ENCODE assay signal across 9 cellular contexts in genomic region chr10:74056081-74056818, GRCh38. TPM values are rescaled to one million over a fixed set of nuclear protein-coding genes. Genes with fewer than 3 reads are reported as not detected.
DNase-seq lines count a peak whose midpoint lies in the region; ATAC-seq and TF ChIP-seq lines count a peak whose summit lies in the region.
"Had no signal": no experiment of that assay in that cellular context is flagged by ENCODE, and none has a peak within 500 bp of the region (broad histone marks: within the 10 kb centered on the region; RNA-seq: fewer than 3 reads in every experiment).

No MANE protein-coding gene starts in this region.

- no peaks in the 10 kb centered on the region for H3K36me3 Mint-ChIP-seq in activated T-cell treated with anti-CD3 and anti-CD28 coated beads, Interleukin-2, amount 50 U/mL, for 72 hours (ENCODE audit: insufficient read depth in 2 of 2)

- H3K27ac ChIP-seq in RWPE1: no peak overlapping the region

- H3K27me3 Mint-ChIP-seq in activated T-cell treated with anti-CD3 and anti-CD28 coated beads, Interleukin-2, amount 50 U/mL, for 72 hours (ENCODE audit: low read depth): no peaks in the 10 kb centered on the region

- H3K9me3 Mint-ChIP-seq in activated T-cell treated with anti-CD3 and anti-CD28 coated beads, Interleukin-2, amount 50 U/mL, for 72 hours: no peaks in the 10 kb centered on the region

- POLR2A ChIA-PET in RWPE1 (lab: Yijun Ruan, JAX; ENCODE audit: low non-redundant PET): no interaction called here

- peak; percentile 19 to 24 for DNase-seq in activated T-cell treated with anti-CD3 and anti-CD28 coated beads, Interleukin-2, amount 50 U/mL, for 72 hours
- no peak for DNase-seq in activated T-cell treated with anti-CD3 and anti-CD28 coated beads for 4 hours
- peak; percentile 77 for DNase-seq in RWPE1 (ENCODE audit: low spot score)
- DNase-seq in fibroblast of mammary gland (ENCODE audit: low read depth): peak; percentile 59
- no peak for DNase-seq in stimulated activated naive CD8-positive, alpha-beta T cell treated with anti-CD3 and anti-CD28 coated beads, Interleukin-15, Interleukin-2, amounts not matched to agents 100 U/mL and 50 U/mL, for 24 hours
- no peak for DNase-seq in cerebellum (ENCODE audit: low spot score)
- no peak for DNase-seq in putamen (ENCODE audit: low spot score)

- H3K4me3 Mint-ChIP-seq in activated T-cell treated with anti-CD3 and anti-CD28 coated beads, Interleukin-2, amount 50 U/mL, for 72 hours: peak overlapping the region; percentile 50 to 75

- CTCF ChIA-PET in RWPE1 (lab: Yijun Ruan, JAX): interaction anchor here (0.6 to 1.0 kb wide), 2 partner anchors 25 to 644 kb away, joined by 3 to 6 read pairs; no protein-coding TSS in a partner anchor

- H3K4me3 ChIP-seq in fibroblast of mammary gland (ENCODE audit: control insufficient read depth, low read depth, low read length): no peak overlapping the region
- H3K4me3 ChIP-seq: skin epidermis had no signal

- H3K4me1 Mint-ChIP-seq in activated T-cell treated with anti-CD3 and anti-CD28 coated beads, Interleukin-2, amount 50 U/mL, for 72 hours (ENCODE audit: low read depth): peaks cover 38% of the 10 kb centered on the region

- no peak for TF ChIP-seq CTCF in RWPE1 (conservative IDR thresholded peaks at IDR 0.05; ENCODE audit: low read depth)
- TF ChIP-seq CTCF in fibroblast of mammary gland (conservative IDR thresholded peaks at IDR 0.05; ENCODE audit: control insufficient read depth, insufficient read depth, low read depth, low read length): no peak

- peak; percentile 89 to 90 for ATAC-seq in activated T-cell treated with anti-CD3 and anti-CD28 coated beads, Interleukin-2, amount 50 U/mL, for 72 hours (replicated peaks in 1 of 2)
- peak; percentile 87 for ATAC-seq in stimulated activated naive CD8-positive, alpha-beta T cell treated with anti-CD3 and anti-CD28 coated beads, Interleukin-15, Interleukin-2, amounts not matched to agents 100 U/mL and 50 U/mL, for 24 hours
- ATAC-seq in HG03025 (IDR thresholded peaks at IDR 0.05; ENCODE audit: low FRiP score, unreplicated experiment): no peak

- peak overlapping the region; percentile 67 for H3K27ac Mint-ChIP-seq in activated T-cell treated with anti-CD3 and anti-CD28 coated beads, Interleukin-2, amount 50 U/mL, for 72 hours

RNA-seq across cellular contexts. Expression of gene VCL, which starts 58.3 kb away (rescaled TPM):
- 10 to 100 TPM; 12.2 to 19.2 TPM for total RNA-seq in activated T-cell treated with anti-CD3 and anti-CD28 coated beads, Interleukin-2, amount 50 U/mL, for 72 hours
- total RNA-seq in cerebellum: 23.0 TPM

Comparison
In these comparisons a context has a peak if more than half of its experiments do, and no peak if none do; other contexts are left out.
1. DNase-seq: peak in activated T-cell treated with anti-CD3 and anti-CD28 coated beads, Interleukin-2, amount 50 U/mL, for 72 hours (2 of 2), RWPE1 (single experiment) and fibroblast of mammary gland (single experiment); none in activated T-cell treated with anti-CD3 and anti-CD28 coated beads for 4 hours (single experiment), stimulated activated naive CD8-positive, alpha-beta T cell treated with anti-CD3 and anti-CD28 coated beads, Interleukin-15, Interleukin-2, amounts not matched to agents 100 U/mL and 50 U/mL, for 24 hours (single experiment), cerebellum (single experiment) and putamen (single experiment).